ENCODE assay signal across 8 cellular contexts in the genomic region with DNA sequence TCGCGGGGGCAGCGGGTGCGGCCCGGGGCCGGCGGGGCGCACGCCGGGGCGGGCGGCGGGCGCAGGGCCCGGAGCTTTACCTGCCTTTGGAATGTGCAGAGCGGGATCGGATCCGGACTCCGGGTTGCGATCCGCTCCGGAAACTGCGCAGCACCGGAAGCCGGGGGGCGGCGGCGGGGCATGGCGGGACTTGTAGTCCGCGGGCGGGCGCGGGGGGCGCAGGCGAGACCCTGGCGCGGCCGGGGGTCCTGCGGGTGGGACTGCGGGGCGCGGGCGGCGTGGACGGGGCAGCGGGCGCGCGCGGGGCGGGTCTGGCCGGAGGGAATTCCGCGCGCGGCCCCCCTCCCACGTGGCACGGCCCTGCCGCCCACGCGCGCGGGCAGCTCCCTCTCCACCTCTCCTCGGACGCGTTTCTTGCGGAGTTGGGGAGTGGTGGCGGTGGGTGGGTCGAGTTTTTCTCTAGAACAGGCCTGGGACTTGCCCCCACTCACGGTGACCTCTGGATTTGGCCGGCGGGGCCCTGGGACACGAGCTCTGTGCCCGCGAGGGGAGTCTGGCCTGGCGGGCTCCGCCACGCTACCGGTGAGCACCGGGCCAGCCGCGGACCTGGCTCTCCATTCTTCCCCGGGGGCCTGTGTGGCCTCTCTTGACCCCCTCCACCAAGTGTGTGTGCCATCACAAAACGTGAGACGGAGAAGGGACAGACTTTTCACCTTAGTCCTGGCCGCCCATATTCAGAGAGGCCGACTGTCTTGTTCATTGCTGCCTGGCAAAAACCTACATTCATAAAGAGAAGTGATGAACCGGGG. TPM values are rescaled to one million over a fixed set of nuclear protein-coding genes. Genes with fewer than 3 reads are reported as not detected.
DNase-seq lines count a peak whose midpoint lies in the region; ATAC-seq and TF ChIP-seq lines count a peak whose summit lies in the region.

A gene with protein sequence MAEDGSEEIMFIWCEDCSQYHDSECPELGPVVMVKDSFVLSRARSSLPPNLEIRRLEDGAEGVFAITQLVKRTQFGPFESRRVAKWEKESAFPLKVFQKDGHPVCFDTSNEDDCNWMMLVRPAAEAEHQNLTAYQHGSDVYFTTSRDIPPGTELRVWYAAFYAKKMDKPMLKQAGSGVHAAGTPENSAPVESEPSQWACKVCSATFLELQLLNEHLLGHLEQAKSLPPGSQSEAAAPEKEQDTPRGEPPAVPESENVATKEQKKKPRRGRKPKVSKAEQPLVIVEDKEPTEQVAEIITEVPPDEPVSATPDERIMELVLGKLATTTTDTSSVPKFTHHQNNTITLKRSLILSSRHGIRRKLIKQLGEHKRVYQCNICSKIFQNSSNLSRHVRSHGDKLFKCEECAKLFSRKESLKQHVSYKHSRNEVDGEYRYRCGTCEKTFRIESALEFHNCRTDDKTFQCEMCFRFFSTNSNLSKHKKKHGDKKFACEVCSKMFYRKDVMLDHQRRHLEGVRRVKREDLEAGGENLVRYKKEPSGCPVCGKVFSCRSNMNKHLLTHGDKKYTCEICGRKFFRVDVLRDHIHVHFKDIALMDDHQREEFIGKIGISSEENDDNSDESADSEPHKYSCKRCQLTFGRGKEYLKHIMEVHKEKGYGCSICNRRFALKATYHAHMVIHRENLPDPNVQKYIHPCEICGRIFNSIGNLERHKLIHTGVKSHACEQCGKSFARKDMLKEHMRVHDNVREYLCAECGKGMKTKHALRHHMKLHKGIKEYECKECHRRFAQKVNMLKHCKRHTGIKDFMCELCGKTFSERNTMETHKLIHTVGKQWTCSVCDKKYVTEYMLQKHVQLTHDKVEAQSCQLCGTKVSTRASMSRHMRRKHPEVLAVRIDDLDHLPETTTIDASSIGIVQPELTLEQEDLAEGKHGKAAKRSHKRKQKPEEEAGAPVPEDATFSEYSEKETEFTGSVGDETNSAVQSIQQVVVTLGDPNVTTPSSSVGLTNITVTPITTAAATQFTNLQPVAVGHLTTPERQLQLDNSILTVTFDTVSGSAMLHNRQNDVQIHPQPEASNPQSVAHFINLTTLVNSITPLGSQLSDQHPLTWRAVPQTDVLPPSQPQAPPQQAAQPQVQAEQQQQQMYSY (minus strand): TSS at position 155 of the 809 bp plus-strand sequence. CDS start 18,981 bp downstream, outside the sequence.

- WGBS in esophagus muscularis mucosa = 2% methylated on average over 23 of the region's 89 CpGs

- POLR2A ChIA-PET in Caco-2 (lab: Charles Lee) = interaction anchor here (0.7 kb wide), 1 partner anchor 326 kb away, joined by 4 read pairs; no protein-coding TSS in a partner anchor

- H3K36me3 Mint-ChIP-seq in Caco-2 (ENCODE audit: insufficient read depth, unreplicated experiment) (no peaks in the 10 kb centered on the region), naive B cell (no peaks in the 10 kb centered on the region)
- H3K36me3 Mint-ChIP-seq in stimulated activated effector memory CD8-positive, alpha-beta T cell treated with anti-CD3 and anti-CD28 coated beads, Interleukin-12 subunit alpha, Interleukin-12 subunit beta, amount 100 ng/mL, for 72 hours = peaks cover 7% of the 10 kb centered on the region

- H3K27ac Mint-ChIP-seq in Caco-2 (ENCODE audit: unreplicated experiment) (peak within 1 kb of the TSS; percentile 88), naive B cell (peak within 1 kb of the TSS; percentile 86 to 98 (median 96))
- peak within 1 kb of the TSS; percentile 95 for H3K27ac Mint-ChIP-seq in stimulated activated effector memory CD8-positive, alpha-beta T cell treated with anti-CD3 and anti-CD28 coated beads, Interleukin-12 subunit alpha, Interleukin-12 subunit beta, amount 100 ng/mL, for 72 hours

- H3K4me1 Mint-ChIP-seq in Caco-2 (ENCODE audit: low read depth, unreplicated experiment) (no peaks in the 10 kb centered on the region), naive B cell (peaks cover 24 to 42% (median 31%) of the 10 kb centered on the region in 3 donors)
- peaks cover 25% of the 10 kb centered on the region for H3K4me1 Mint-ChIP-seq in stimulated activated effector memory CD8-positive, alpha-beta T cell treated with anti-CD3 and anti-CD28 coated beads, Interleukin-12 subunit alpha, Interleukin-12 subunit beta, amount 100 ng/mL, for 72 hours

- H3K27ac ChIP-seq in Peyer's patch (peak within 1 kb of the TSS; percentile 80 to 94 (median 84)), esophagus muscularis mucosa (replicated peaks in 1 of 4) (peak within 1 kb of the TSS; percentile 76 to 89 (median 80))

- BruUV-seq in Caco-2 (replicated peaks; lab: Mats Ljungman, UMichigan) = no TSS peak

- intact Hi-C loops in Caco-2 (cut with micrococcal nuclease; ENCODE audit: unreplicated experiment) = loop anchor here (2.0 to 5.0 kb wide), 2 partner anchors 47 to 133 kb away; partner anchors contain the start of gene ZBTB21
- intact Hi-C loops in esophagus muscularis mucosa (cut with DNase I) = loop anchor here (5.0 kb wide), 1 partner anchor 133 kb away; the partner anchor contains the start of gene ZBTB21

- TF ChIP-seq CTCF in Caco-2 (IDR thresholded peaks at IDR 0.05; ENCODE audit: insufficient read depth in 1 of 2, low read depth in 1 of 2, low read length in 1 of 2, severe bottlenecking in 1 of 2, unreplicated experiment in 1 of 2) (no peak), Peyer's patch (IDR thresholded peaks at IDR 0.05) (no peak), esophagus muscularis mucosa (IDR thresholded peaks at IDR 0.05) (no peak)

- H3K27me3 Mint-ChIP-seq in Caco-2 (ENCODE audit: insufficient read depth, unreplicated experiment) = no peaks in the 10 kb centered on the region
- H3K27me3 Mint-ChIP-seq in naive B cell = no peaks in the 10 kb centered on the region

- H3K9me3 ChIP-seq in Caco-2 = no peaks in the 10 kb centered on the region
- no peaks in the 10 kb centered on the region for H3K9me3 ChIP-seq in Peyer's patch
- no peaks in the 10 kb centered on the region for H3K9me3 ChIP-seq in esophagus muscularis mucosa

- TF ChIP-seq EP300 in esophagus muscularis mucosa (IDR thresholded peaks at IDR 0.05) = no peak

- H3K4me3 Mint-ChIP-seq in Caco-2 (ENCODE audit: unreplicated experiment) (peak within 1 kb of the TSS; percentile 83), naive B cell (peak within 1 kb of the TSS; percentile 80 to 97 (median 95))
- H3K4me3 Mint-ChIP-seq in stimulated activated effector memory CD8-positive, alpha-beta T cell treated with anti-CD3 and anti-CD28 coated beads, Interleukin-12 subunit alpha, Interleukin-12 subunit beta, amount 100 ng/mL, for 72 hours = peak within 1 kb of the TSS; percentile 75

- H3K36me3 ChIP-seq in Caco-2 (ENCODE audit: control insufficient read depth, insufficient read depth, low read length) = peaks cover 1% of the 10 kb centered on the region; the same call in 1 of the 2 replicates
- H3K36me3 ChIP-seq in Peyer's patch = no peaks in the 10 kb centered on the region
- H3K36me3 ChIP-seq in esophagus muscularis mucosa = no peaks in the 10 kb centered on the region

- TF ChIP-seq POLR2A in Peyer's patch (IDR thresholded peaks at IDR 0.05) = no peak
- no peak for TF ChIP-seq POLR2A in esophagus muscularis mucosa (IDR thresholded peaks at IDR 0.05; ENCODE audit: low read depth)

- H3K9me3 Mint-ChIP-seq in Caco-2 (ENCODE audit: unreplicated experiment) (no peaks in the 10 kb centered on the region), naive B cell (no peaks in the 10 kb centered on the region)
- H3K9me3 Mint-ChIP-seq in stimulated activated effector memory CD8-positive, alpha-beta T cell treated with anti-CD3 and anti-CD28 coated beads, Interleukin-12 subunit alpha, Interleukin-12 subunit beta, amount 100 ng/mL, for 72 hours = no peaks in the 10 kb centered on the region

- H3K4me1 ChIP-seq in Caco-2 = peaks cover 9% of the 10 kb centered on the region; the same call in 1 of the 2 replicates
- H3K4me1 ChIP-seq in Peyer's patch = peaks cover 0 to 15% (median 4%) of the 10 kb centered on the region in 4 donors
- peaks cover 4 to 30% (median 28%) of the 10 kb centered on the region in 4 donors for H3K4me1 ChIP-seq in esophagus muscularis mucosa

- CTCF ChIA-PET in Caco-2 (lab: Charles Lee) = interaction anchor here (1.5 kb wide), 1 partner anchor 63 kb away, joined by 3 read pairs; no protein-coding TSS in a partner anchor

- H3K27me3 ChIP-seq in Caco-2 (replicated peaks; ENCODE audit: control insufficient read depth, insufficient read depth, low read length) (no peaks in the 10 kb centered on the region), Peyer's patch (no peaks in the 10 kb centered on the region), esophagus muscularis mucosa (no peaks in the 10 kb centered on the region)

- peak; percentile 86 to 87 for DNase-seq in Caco-2
- DNase-seq in HT-29 (ENCODE audit: low spot score) = peak; percentile 31
- peak; percentile 67 to 89 (median 87) for DNase-seq in Peyer's patch
- peak; percentile 88 to 91 for DNase-seq in activated T-cell treated with anti-CD3 and anti-CD28 coated beads, Interleukin-2, amount 50 U/mL, for 48 hours
- no peak for DNase-seq in esophagus muscularis mucosa (ENCODE audit: extremely low spot score)
- DNase-seq in naive B cell = peak; percentile 74
- DNase-seq in stimulated activated effector memory CD8-positive, alpha-beta T cell treated with anti-CD3 and anti-CD28 coated beads, Interleukin-12 subunit alpha, Interleukin-12 subunit beta, amount 100 ng/mL, for 72 hours (ENCODE audit: low spot score in 2 of 2) = peak; percentile 68 to 91

- ATAC-seq in GM19467 (IDR thresholded peaks at IDR 0.05; ENCODE audit: unreplicated experiment) (peak; percentile 44), naive B cell (ENCODE audit: low read depth in 2 of 2) (peak; percentile 64 to 68)
- peak; percentile 86 for ATAC-seq in stimulated activated effector memory CD8-positive, alpha-beta T cell treated with anti-CD3 and anti-CD28 coated beads, Interleukin-12 subunit alpha, Interleukin-12 subunit beta, amount 100 ng/mL, for 72 hours

- H3K4me3 ChIP-seq in Caco-2 (ENCODE audit: low read depth, low read length) = peak within 1 kb of the TSS; percentile 84
- H3K4me3 ChIP-seq in Peyer's patch = peak within 1 kb of the TSS; percentile 50 to 97 (median 86)
- H3K4me3 ChIP-seq in esophagus muscularis mucosa = peak within 1 kb of the TSS; percentile 83 to 95 (median 84)

RNA-seq across cellular contexts. Expression of the gene that starts here (rescaled TPM):
- total RNA-seq in Caco-2 (2022) = 5.6 and 8.2 TPM in 2 replicates
- 6.2 and 10.9 TPM in 2 replicates for total RNA-seq in HT-29 (2014; rRNA removed; shearing (Covaris generic))
- total RNA-seq in Peyer's patch = 10 to 100 TPM in 3 of 4 donors, 1 to 10 TPM in 1; 9.3 to 47.9 (median 16.9) TPM
- 1 to 10 TPM; 5.0 to 6.3 (median 5.4) TPM for total RNA-seq in esophagus muscularis mucosa
- polyA plus RNA-seq in naive B cell (ENCODE audit: low read depth in 6 of 6) = 1 to 10 TPM in 4 of 6 donors, under 1 TPM in 1, not detected in 1; 0.91 to 3.7 (median 1.4) TPM
